ENCODE assay signal across 11 cellular contexts in the genomic region with DNA sequence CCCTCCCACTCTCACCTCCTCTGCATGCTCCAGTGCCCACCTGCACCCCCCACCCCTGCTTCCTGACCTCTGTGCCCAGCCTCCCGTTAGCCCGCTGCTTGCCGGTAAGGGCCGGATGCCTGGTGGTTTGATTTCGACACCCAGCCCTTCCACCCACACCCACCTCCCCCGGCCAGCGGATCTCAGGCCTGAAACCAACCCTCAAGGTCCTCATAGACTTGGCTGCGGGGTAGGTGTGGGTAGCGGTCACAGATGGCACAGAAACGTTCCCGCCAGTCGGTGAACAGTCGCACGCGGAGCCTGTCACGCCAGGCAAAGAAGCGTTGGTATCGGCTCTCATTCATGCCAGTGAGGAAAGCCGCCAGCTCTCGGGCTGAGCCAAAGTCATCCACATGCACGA. TPM values are rescaled to one million over a fixed set of nuclear protein-coding genes. Genes with fewer than 3 reads are reported as not detected.
DNase-seq lines count a peak whose midpoint lies in the region; TF ChIP-seq lines count a peak whose summit lies in the region.
"Had no signal": no experiment of that assay in that cellular context is flagged by ENCODE, and none has a peak within 500 bp of the region (broad histone marks: within the 10 kb centered on the region; RNA-seq: fewer than 3 reads in every experiment).

No MANE protein-coding gene starts in this region.

- H2BK15ac ChIP-seq in neuronal stem cell (ENCODE audit: low read length) = peak overlapping the region; percentile 52

- peak; percentile 92 for DNase-seq in GF-D8 (lab: John Stamatoyannopoulos, UW)
- peak; percentile 33 for DNase-seq in OCI-LY7 (ENCODE audit: low spot score)
- DNase-seq in activated T-helper 9 cell treated with anti-CD3 and anti-CD28 coated beads, Interleukin-2, amount 50 U/mL, for 16 hours (ENCODE audit: low read depth) = peak; percentile 41
- DNase-seq in neuronal stem cell (ENCODE audit: low spot score) = no peak
- no peak for DNase-seq in suprapubic skin (ENCODE audit: low spot score in 2 of 2)
- DNase-seq in osteoblast (ENCODE audit: insufficient read length, low spot score, missing footprints) = no peak
- DNase-seq in midbrain (lab: John Stamatoyannopoulos, UW) = no peak
- DNase-seq in 8988T = no peak
- DNase-seq: EL, NCI-H446 had no signal

- TF ChIP-seq CTCF in OCI-LY7 (conservative IDR thresholded peaks at IDR 0.05; ENCODE audit: low read length) = no peak
- TF ChIP-seq CTCF in suprapubic skin (IDR thresholded peaks at IDR 0.05) = no peak
- TF ChIP-seq CTCF in osteoblast (IDR thresholded peaks at IDR 0.05; ENCODE audit: extremely low read depth, low read depth, low read length) = no peak

- H3K9me3 ChIP-seq in OCI-LY7 (ENCODE audit: low read length) (no peaks in the 10 kb centered on the region), neuronal stem cell (replicated peaks in 1 of 2; ENCODE audit: control insufficient read depth in 2 of 2, insufficient read depth in 1 of 2, low read depth in 1 of 2, low read length in 2 of 2) (no peaks in the 10 kb centered on the region), suprapubic skin (no peaks in the 10 kb centered on the region), osteoblast (ENCODE audit: low read depth, low read length) (no peaks in the 10 kb centered on the region)

- no peak for TF ChIP-seq POLR2A in suprapubic skin (IDR thresholded peaks at IDR 0.05)

- no peak overlapping the region for H3K4me2 ChIP-seq in OCI-LY7 (ENCODE audit: low read length)
- H3K4me2 ChIP-seq in neuronal stem cell (ENCODE audit: insufficient read depth, low read length, poor library complexity, severe bottlenecking) = no peak overlapping the region
- no peak overlapping the region for H3K4me2 ChIP-seq in osteoblast (ENCODE audit: insufficient read depth, low read length)

- no TSS peak for BruUV-seq in OCI-LY7 (replicated peaks; lab: Mats Ljungman, UMichigan)

- no peak overlapping the region for H3K27ac ChIP-seq in OCI-LY7 (ENCODE audit: low read depth, low read length, poor library complexity, severe bottlenecking)
- H3K27ac ChIP-seq in neuronal stem cell (replicated peaks; ENCODE audit: low read length) = no peak overlapping the region
- no peak overlapping the region for H3K27ac ChIP-seq in suprapubic skin
- H3K27ac ChIP-seq in osteoblast (ENCODE audit: low read depth, low read length) = no peak overlapping the region

- H3K36me3 ChIP-seq in OCI-LY7 (ENCODE audit: insufficient read depth, low read length) (no peaks in the 10 kb centered on the region), neuronal stem cell (replicated peaks in 1 of 2; ENCODE audit: control insufficient read depth in 2 of 2, insufficient read depth in 2 of 2, low read length in 2 of 2) (no peaks in the 10 kb centered on the region), suprapubic skin (no peaks in the 10 kb centered on the region), osteoblast (ENCODE audit: insufficient read depth, low read length) (no peaks in the 10 kb centered on the region)

- no peak overlapping the region for H4K91ac ChIP-seq in neuronal stem cell (ENCODE audit: low read depth, low read length, poor library complexity)

- peak overlapping the region; percentile 93 for H2BK12ac ChIP-seq in neuronal stem cell (ENCODE audit: low read length)

- CTCF ChIA-PET in OCI-LY7 (lab: Charles Lee; ENCODE audit: unreplicated experiment) = interaction anchor here (1.0 to 2.2 kb wide), 2 partner anchors 17 to 99 kb away, joined by 5 to 6 read pairs; no protein-coding TSS in a partner anchor

- H3K4me3 ChIP-seq in OCI-LY7 (ENCODE audit: low read depth, low read length, poor library complexity, severe bottlenecking) = no peak overlapping the region
- no peak overlapping the region for H3K4me3 ChIP-seq in neuronal stem cell (ENCODE audit: low read length in 2 of 2)
- no peak overlapping the region for H3K4me3 ChIP-seq in suprapubic skin
- no peak overlapping the region for H3K4me3 ChIP-seq in osteoblast (ENCODE audit: insufficient read depth, low read length)

- peaks cover 0 to 10% (median 0%) of the 10 kb centered on the region in 3 experiments for H3K27me3 ChIP-seq in neuronal stem cell (ENCODE audit: control insufficient read depth in 3 of 3, insufficient read depth in 3 of 3, low read depth in 1 of 3, low read length in 3 of 3)
- H3K27me3 ChIP-seq in suprapubic skin = no peaks in the 10 kb centered on the region
- H3K27me3 ChIP-seq in osteoblast (ENCODE audit: insufficient read depth, low read length) = no peaks in the 10 kb centered on the region

- POLR2A ChIA-PET in OCI-LY7 (lab: Charles Lee) = interaction anchor here (0.5 kb wide), 1 partner anchor 119 kb away, joined by 4 read pairs; no protein-coding TSS in a partner anchor

- H3K18ac ChIP-seq in neuronal stem cell (ENCODE audit: low read length) = peak overlapping the region; percentile 17

- H2BK120ac ChIP-seq in neuronal stem cell (ENCODE audit: low read depth, low read length) = no peak overlapping the region

- H3K9me2 ChIP-seq in OCI-LY7 (ENCODE audit: insufficient read depth, low read length) = no peaks in the 10 kb centered on the region

- H3K79me2 ChIP-seq in OCI-LY7 (ENCODE audit: insufficient read depth, low read depth, low read length) (no peaks in the 10 kb centered on the region), osteoblast (ENCODE audit: insufficient read depth, low read length) (no peaks in the 10 kb centered on the region)

- no peak overlapping the region for H3K4ac ChIP-seq in neuronal stem cell (ENCODE audit: low read length)

- WGBS in neuronal stem cell (ENCODE audit: extremely low coverage in 2 of 2, insufficient read length in 2 of 2, insufficient replicate concordance in 1 of 2), 2 donors = no CpG with 5 or more reads among the region's 21 CpGs
- WGBS in suprapubic skin = 94% methylated on average over 14 of the region's 21 CpGs

- H3K79me1 ChIP-seq in neuronal stem cell (ENCODE audit: low read depth, low read length) = peaks cover 6% of the 10 kb centered on the region

- H3K23ac ChIP-seq in neuronal stem cell (ENCODE audit: low read depth, low read length, poor library complexity) = no peak overlapping the region

- intact Hi-C loops in OCI-LY7 (cut with micrococcal nuclease; ENCODE audit: unreplicated experiment) = no loop called here

- H3K4me1 ChIP-seq in OCI-LY7 (ENCODE audit: insufficient read depth, low read length, poor library complexity, severe bottlenecking) (peaks cover 51% of the 10 kb centered on the region), neuronal stem cell (ENCODE audit: control insufficient read depth in 2 of 2, insufficient read depth in 1 of 2, low read depth in 1 of 2, low read length in 2 of 2) (peaks cover 18 to 33% of the 10 kb centered on the region in 2 donors), suprapubic skin (peaks cover 60% of the 10 kb centered on the region), osteoblast (ENCODE audit: insufficient read depth, low read length) (peaks cover 15% of the 10 kb centered on the region)

- H2AFZ ChIP-seq in OCI-LY7 (ENCODE audit: low read length) = no peak overlapping the region
- H2AFZ ChIP-seq in neuronal stem cell (ENCODE audit: low read length) = no peak overlapping the region
- H2AFZ ChIP-seq in osteoblast (ENCODE audit: low read length) = no peak overlapping the region

- H4K20me1 ChIP-seq in OCI-LY7 (ENCODE audit: insufficient read depth, low read length) (no peaks in the 10 kb centered on the region), osteoblast (ENCODE audit: insufficient read depth, low read length) (peaks cover 10% of the 10 kb centered on the region)

- H3K9ac ChIP-seq in neuronal stem cell (ENCODE audit: low read depth, low read length, poor library complexity) = no peak overlapping the region

- H2AK5ac ChIP-seq in neuronal stem cell (ENCODE audit: low read depth, low read length) = peak overlapping the region; percentile 98

- TF ChIP-seq EP300 in suprapubic skin (IDR thresholded peaks at IDR 0.05) = no peak

- no peak overlapping the region for H2BK5ac ChIP-seq in neuronal stem cell (ENCODE audit: low read length)

- peak overlapping the region; percentile 17 for H4K8ac ChIP-seq in neuronal stem cell (ENCODE audit: low read depth, low read length)

- peak overlapping the region; percentile 71 for H3K14ac ChIP-seq in neuronal stem cell (ENCODE audit: low read length)

RNA-seq across cellular contexts. Expression of a gene that starts 1.4 kb away (rescaled TPM):
- total RNA-seq in OCI-LY7 (2014; rRNA removed; shearing (Covaris generic)) = not detected in 2 replicates
- total RNA-seq in OCI-LY7 (2022) (0.21 TPM in 1 of 2 replicates, not detected in the other), suprapubic skin (under 1 TPM in 1 of 4 donors, not detected in 3; 0.72 TPM), osteoblast (not detected in 2 replicates)
- polyA plus RNA-seq in neuronal stem cell (2013, experiment 1 of 2) = not detected
- polyA plus RNA-seq in neuronal stem cell (2013, experiment 2 of 2) = not detected

RNA-seq across cellular contexts. Expression of a gene that starts 2.5 kb away (rescaled TPM):
- 2.4 and 4.1 TPM in 2 replicates for total RNA-seq in OCI-LY7 (2014; rRNA removed; shearing (Covaris generic))
- total RNA-seq in OCI-LY7 (2022) (8.3 and 10.6 TPM in 2 replicates), suprapubic skin (10 to 100 TPM; 10.4 to 44.7 (median 33.4) TPM), osteoblast (19.4 and 20.3 TPM in 2 replicates)
- polyA plus RNA-seq in neuronal stem cell (2013, experiment 1 of 2) = 27.7 TPM
- polyA plus RNA-seq in neuronal stem cell (2013, experiment 2 of 2) = 24.0 TPM

RNA-seq across cellular contexts. Expression of a gene that starts 15.4 kb away (rescaled TPM):
- 0.21 and 0.32 TPM in 2 replicates for total RNA-seq in OCI-LY7 (2014; rRNA removed; shearing (Covaris generic))
- 0.38 and 0.39 TPM in 2 replicates for total RNA-seq in OCI-LY7 (2022)
- 41.2 TPM for polyA plus RNA-seq in neuronal stem cell (2013, experiment 1 of 2)
- 37.6 TPM for polyA plus RNA-seq in neuronal stem cell (2013, experiment 2 of 2)
- total RNA-seq in suprapubic skin = 10 to 100 TPM; 22.2 to 64.0 (median 47.3) TPM
- total RNA-seq in osteoblast = 10.0 and 10.1 TPM in 2 replicates

RNA-seq across cellular contexts. Expression of a gene that starts 23.3 kb away (rescaled TPM):
- 0.16 TPM in 1 of 2 replicates, not detected in the other for total RNA-seq in OCI-LY7 (2014; rRNA removed; shearing (Covaris generic))
- total RNA-seq in OCI-LY7 (2022) (not detected in 2 replicates), suprapubic skin (10 to 100 TPM; 13.3 to 20.8 (median 16.7) TPM), osteoblast (not detected in 2 replicates)
- polyA plus RNA-seq in neuronal stem cell (2013, experiment 1 of 2) = 0.01 TPM
- not detected for polyA plus RNA-seq in neuronal stem cell (2013, experiment 2 of 2)

RNA-seq across cellular contexts. Expression of a gene that starts 34.2 kb away (rescaled TPM):
- total RNA-seq in OCI-LY7 (2014; rRNA removed; shearing (Covaris generic)) = not detected in 2 replicates
- total RNA-seq in OCI-LY7 (2022) (not detected in 2 replicates), suprapubic skin (100 to 1,000 TPM in 3 of 4 donors, 10 to 100 TPM in 1; 20.6 to 159 (median 130) TPM), osteoblast (1.5 and 2.5 TPM in 2 replicates)
- not detected for polyA plus RNA-seq in neuronal stem cell (2013, experiment 1 of 2)
- polyA plus RNA-seq in neuronal stem cell (2013, experiment 2 of 2) = not detected
- total RNA-seq: osteocyte had no signal

Comparison
In these comparisons a context has a peak if more than half of its experiments do, and no peak if none do; other contexts are left out.
1. DNase-seq: peak in GF-D8 (single experiment), OCI-LY7 (single experiment) and activated T-helper 9 cell treated with anti-CD3 and anti-CD28 coated beads, Interleukin-2, amount 50 U/mL, for 16 hours (single experiment); none in neuronal stem cell (single experiment), suprapubic skin (0 of 2), osteoblast (single experiment), midbrain (single experiment) and 8988T (single experiment).